Comparison of ENCODE assay signal across 8 cellular contexts in the genomic region with DNA sequence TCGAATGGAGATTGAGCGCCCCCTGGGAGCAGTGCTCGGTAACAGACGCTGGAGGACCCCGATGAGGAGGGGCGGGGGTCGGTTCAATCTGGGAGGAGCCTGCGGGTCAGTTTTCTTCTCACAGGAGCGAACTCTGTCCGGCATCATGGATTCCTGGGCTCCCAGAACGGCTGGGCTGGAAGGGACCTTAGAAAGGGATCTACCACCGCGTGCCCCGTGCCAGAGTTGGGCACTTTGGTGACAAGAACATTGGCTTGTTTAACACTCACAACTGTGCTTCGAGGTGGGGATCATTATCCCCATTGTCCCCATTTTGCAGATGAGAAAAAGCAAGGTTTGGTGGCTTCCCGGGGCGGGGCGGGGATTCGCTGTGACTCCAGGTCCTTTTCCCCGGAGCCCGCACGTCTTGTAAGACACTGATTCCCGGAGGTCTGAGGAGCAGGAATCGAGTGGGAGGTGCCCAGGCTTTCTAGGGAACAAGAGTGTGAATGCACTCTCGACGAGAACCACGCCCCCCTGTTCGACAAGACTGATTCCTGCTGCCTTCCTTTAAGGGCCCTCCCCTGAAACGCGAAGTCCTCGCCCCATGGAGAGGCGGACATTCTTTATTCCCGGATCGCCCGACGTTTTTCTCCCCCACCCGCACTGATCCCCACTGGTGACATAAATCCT. TPM values are rescaled to one million over a fixed set of nuclear protein-coding genes. Genes with fewer than 3 reads are reported as not detected.
DNase-seq lines count a peak whose midpoint lies in the region; ATAC-seq lines count a peak whose summit lies in the region.

No MANE protein-coding gene starts in this region.

- no peaks in the 10 kb centered on the region for H3K36me3 Mint-ChIP-seq in T-helper 17 cell (ENCODE audit: low read depth)

- H3K27ac ChIP-seq in right cardiac atrium (ENCODE audit: low read length): peak overlapping the region; percentile 92
- H3K27ac ChIP-seq in urinary bladder (ENCODE audit: low read depth): peak overlapping the region; percentile 53

- DNase-seq in AG20443 (ENCODE audit: low spot score): peak; percentile 84
- DNase-seq in NCI-H146 treated with DMSO at 0.1 percent for 48 hours (lab: John Stamatoyannopoulos, UW; ENCODE audit: unreplicated experiment): peak; percentile 89
- DNase-seq in T-helper 17 cell: peak; percentile 78 to 83 (median 79)
- peak; percentile 30 to 92 (median 77) for DNase-seq in anterior cingulate cortex (lab: John Stamatoyannopoulos, UW)
- peak; percentile 89 to 96 (median 95) for DNase-seq in right cardiac atrium
- DNase-seq in pulmonary artery endothelial cell (ENCODE audit: low read depth, low spot score): peak; percentile 77

- H3K4me3 Mint-ChIP-seq in T-helper 17 cell: peak overlapping the region; percentile 99

- H3K4me1 Mint-ChIP-seq in T-helper 17 cell: peaks cover 29% of the 10 kb centered on the region

- 1% methylated on average over 37 of the region's 37 CpGs for WGBS in right cardiac atrium
- WGBS in urinary bladder: under 1% methylated on average over 37 of the region's 37 CpGs

- H3K36me3 ChIP-seq in urinary bladder (ENCODE audit: insufficient read depth): no peaks in the 10 kb centered on the region

- ATAC-seq in GM21447 (IDR thresholded peaks at IDR 0.05; ENCODE audit: unreplicated experiment) (peak; percentile 1), T-helper 17 cell (no peak), right cardiac atrium (peak; percentile 11 to 30)

- H3K27ac Mint-ChIP-seq in T-helper 17 cell: peak overlapping the region; percentile 98

- H3K4me3 ChIP-seq in right cardiac atrium (ENCODE audit: low read length): peak overlapping the region; percentile 71
- peak overlapping the region; percentile 42 for H3K4me3 ChIP-seq in urinary bladder (ENCODE audit: low read depth, low read length)

- H3K4me1 ChIP-seq in right cardiac atrium (ENCODE audit: control insufficient read depth, insufficient read depth, low read length): no peaks in the 10 kb centered on the region
- H3K4me1 ChIP-seq in urinary bladder (ENCODE audit: insufficient read depth): no peaks in the 10 kb centered on the region

- no peaks in the 10 kb centered on the region for H3K27me3 Mint-ChIP-seq in T-helper 17 cell

- no peaks in the 10 kb centered on the region for H3K9me3 ChIP-seq in T-helper 17 cell (ENCODE audit: control insufficient read depth, low read length, poor library complexity, severe bottlenecking)
- no peaks in the 10 kb centered on the region for H3K9me3 ChIP-seq in right cardiac atrium (ENCODE audit: control insufficient read depth, low read length)

- intact Hi-C loops in right cardiac atrium (cut with DNase I): loop anchor here in 3 of 4 donors (2.0 to 10.0 kb wide), 3 partner anchors 77 to 80 kb away; no protein-coding TSS in a partner anchor

- H3K27me3 ChIP-seq in right cardiac atrium (ENCODE audit: control insufficient read depth, insufficient read depth): no peaks in the 10 kb centered on the region

RNA-seq across cellular contexts. Expression of a gene that starts 1.5 kb away (rescaled TPM):
- total RNA-seq in T-helper 17 cell: 10 to 100 TPM; 12.6 to 13.2 TPM
- 1 to 10 TPM; 5.1 to 8.4 (median 6.6) TPM for total RNA-seq in right cardiac atrium
- 8.3 TPM for polyA plus RNA-seq in right cardiac atrium
- total RNA-seq in pulmonary artery endothelial cell: 27.0 and 29.7 TPM in 2 replicates
- total RNA-seq in urinary bladder: 9.6 TPM
- polyA plus RNA-seq in urinary bladder: 15.2 TPM

RNA-seq across cellular contexts. Expression of a gene that starts 25.5 kb away (rescaled TPM):
- total RNA-seq in T-helper 17 cell: under 1 TPM in 1 of 2 donors, not detected in 1; 0.26 TPM
- total RNA-seq in right cardiac atrium: 1 to 10 TPM; 7.4 to 9.8 (median 9.1) TPM
- 13.1 TPM for polyA plus RNA-seq in right cardiac atrium
- 0.20 and 0.21 TPM in 2 replicates for total RNA-seq in pulmonary artery endothelial cell
- total RNA-seq in urinary bladder: 2.1 TPM
- polyA plus RNA-seq in urinary bladder: 16.8 TPM

RNA-seq across cellular contexts. Expression of a gene that starts 27.0 kb away (rescaled TPM):
- total RNA-seq in T-helper 17 cell (1 to 10 TPM; 6.4 to 7.5 TPM), right cardiac atrium (10 to 100 TPM; 11.8 to 14.6 (median 13.3) TPM), pulmonary artery endothelial cell (12.4 and 19.5 TPM in 2 replicates), urinary bladder (16.7 TPM)
- polyA plus RNA-seq in right cardiac atrium (15.5 TPM), urinary bladder (39.7 TPM)

RNA-seq across cellular contexts. Expression of a gene that starts 28.0 kb away (rescaled TPM):
- total RNA-seq in T-helper 17 cell: 10 to 100 TPM; 22.5 to 22.8 TPM
- 10 to 100 TPM; 20.6 to 31.7 (median 26.3) TPM for total RNA-seq in right cardiac atrium
- 29.5 TPM for polyA plus RNA-seq in right cardiac atrium
- 28.8 and 30.7 TPM in 2 replicates for total RNA-seq in pulmonary artery endothelial cell
- 31.7 TPM for total RNA-seq in urinary bladder
- 33.2 TPM for polyA plus RNA-seq in urinary bladder

RNA-seq across cellular contexts. Expression of a gene that starts 35.7 kb away (rescaled TPM):
- total RNA-seq in T-helper 17 cell: 10 to 100 TPM; 31.3 to 45.5 TPM
- total RNA-seq in right cardiac atrium: 10 to 100 TPM in 3 of 4 donors, 1 to 10 TPM in 1; 9.7 to 11.6 (median 10.2) TPM
- 9.6 TPM for polyA plus RNA-seq in right cardiac atrium
- 2.2 and 2.4 TPM in 2 replicates for total RNA-seq in pulmonary artery endothelial cell
- total RNA-seq in urinary bladder: 2.9 TPM
- polyA plus RNA-seq in urinary bladder: 14.6 TPM
